23 cellular contexts compared by ENCODE assay signal in the genomic region with DNA sequence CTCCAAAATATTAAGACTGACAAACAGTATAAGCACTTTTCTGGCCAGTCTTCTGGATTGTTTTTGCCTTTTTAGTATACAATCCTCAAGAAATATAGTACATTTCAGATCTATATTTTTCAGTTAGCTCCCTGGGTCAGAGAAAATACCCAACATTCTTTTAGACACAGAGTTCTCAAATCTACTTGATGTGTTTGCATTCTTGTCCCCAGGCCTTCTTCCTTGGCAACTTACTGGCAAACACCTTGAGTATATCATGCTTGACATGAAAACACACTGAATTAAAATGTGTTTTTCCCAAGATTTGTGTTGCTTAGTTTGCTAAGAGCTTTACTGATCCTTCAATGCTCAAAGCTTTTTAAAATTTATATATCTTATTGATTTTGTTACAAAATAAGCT.
DNase-seq lines count a peak whose midpoint lies in the region; ATAC-seq and TF ChIP-seq lines count a peak whose summit lies in the region.
"Had no signal": no experiment of that assay in that cellular context is flagged by ENCODE, and none has a peak within 500 bp of the region (broad histone marks: within the 10 kb centered on the region; RNA-seq: fewer than 3 reads in every experiment).

No MANE protein-coding gene starts in this region.

- no peaks in the 10 kb centered on the region for H3K27me3 ChIP-seq in neuronal stem cell (ENCODE audit: control insufficient read depth in 3 of 3, insufficient read depth in 3 of 3, low read depth in 1 of 3, low read length in 3 of 3)
- H3K27me3 ChIP-seq: BE2C, BLaER1 had no signal

- H2BK120ac ChIP-seq in neuronal stem cell (ENCODE audit: low read depth, low read length), result no peak overlapping the region

- TF ChIP-seq CTCF in choroid plexus epithelial cell (conservative IDR thresholded peaks at IDR 0.05; ENCODE audit: low read depth, low read length) (no peak), chondrocyte (IDR thresholded peaks at IDR 0.05) (no peak)

- peaks cover 13% of the 10 kb centered on the region for H3K9me3 Mint-ChIP-seq in chondrocyte (ENCODE audit: low read depth)

- H2AK5ac ChIP-seq in neuronal stem cell (ENCODE audit: low read depth, low read length), result no peak overlapping the region

- H3K4me1 ChIP-seq in neuronal stem cell (ENCODE audit: control insufficient read depth in 2 of 2, insufficient read depth in 1 of 2, low read depth in 1 of 2, low read length in 2 of 2), result no peaks in the 10 kb centered on the region
- H3K4me1 ChIP-seq: BE2C, BLaER1 had no signal

- H3K4ac ChIP-seq in neuronal stem cell (ENCODE audit: low read length), result no peak overlapping the region

- H3K9ac ChIP-seq in neuronal stem cell (ENCODE audit: low read depth, low read length, poor library complexity), result no peak overlapping the region
- H3K9ac ChIP-seq: BLaER1 had no signal

- no peak overlapping the region for H3K27ac ChIP-seq in neuronal stem cell (replicated peaks; ENCODE audit: low read length)
- H3K27ac ChIP-seq: BLaER1 had no signal

- H3K36me3 Mint-ChIP-seq in chondrocyte (ENCODE audit: low read depth), result no peaks in the 10 kb centered on the region
- H3K36me3 Mint-ChIP-seq: CD14-positive monocyte; CD4-positive, alpha-beta memory T cell; CD4-positive, CD25-positive, alpha-beta regulatory T cell; CD8-positive, alpha-beta memory T cell had no signal

- no peak overlapping the region for H3K4me3 Mint-ChIP-seq in chondrocyte (ENCODE audit: unreplicated experiment)
- H3K4me3 Mint-ChIP-seq: CD14-positive monocyte; CD4-positive, alpha-beta memory T cell; CD4-positive, CD25-positive, alpha-beta regulatory T cell; CD8-positive, alpha-beta memory T cell had no signal

- H3K79me1 ChIP-seq in neuronal stem cell (ENCODE audit: low read depth, low read length), result peaks cover 1% of the 10 kb centered on the region

- H2BK5ac ChIP-seq in neuronal stem cell (ENCODE audit: low read length), result no peak overlapping the region

- ATAC-seq in GM19455 (IDR thresholded peaks at IDR 0.05; ENCODE audit: unreplicated experiment), result no peak
- ATAC-seq: GM12878 had no signal

- H2BK15ac ChIP-seq in neuronal stem cell (ENCODE audit: low read length), result no peak overlapping the region

- H3K23ac ChIP-seq in neuronal stem cell (ENCODE audit: low read depth, low read length, poor library complexity), result no peak overlapping the region

- H2AFZ ChIP-seq in neuronal stem cell (ENCODE audit: low read length), result peak overlapping the region; percentile 39

- H3K18ac ChIP-seq in neuronal stem cell (ENCODE audit: low read length), result no peak overlapping the region

- peaks cover 0 to 3% of the 10 kb centered on the region in 2 donors for H3K9me3 ChIP-seq in neuronal stem cell (replicated peaks in 1 of 2; ENCODE audit: control insufficient read depth in 2 of 2, insufficient read depth in 1 of 2, low read depth in 1 of 2, low read length in 2 of 2)
- H3K9me3 ChIP-seq: BE2C, BLaER1 had no signal

- no peak overlapping the region for H4K91ac ChIP-seq in neuronal stem cell (ENCODE audit: low read depth, low read length, poor library complexity)

- no peak overlapping the region for H2BK12ac ChIP-seq in neuronal stem cell (ENCODE audit: low read length)

- no peak overlapping the region for H3K14ac ChIP-seq in neuronal stem cell (ENCODE audit: low read length)

- H3K4me1 Mint-ChIP-seq in chondrocyte (ENCODE audit: low read depth), result no peaks in the 10 kb centered on the region
- H3K4me1 Mint-ChIP-seq: CD14-positive monocyte; CD4-positive, alpha-beta memory T cell; CD4-positive, CD25-positive, alpha-beta regulatory T cell; CD8-positive, alpha-beta memory T cell had no signal

- no peak overlapping the region for H3K4me2 ChIP-seq in neuronal stem cell (ENCODE audit: insufficient read depth, low read length, poor library complexity, severe bottlenecking)
- H3K4me2 ChIP-seq: BLaER1 had no signal

- peak; percentile 16 for DNase-seq in choroid plexus epithelial cell (ENCODE audit: low read depth)
- no peak for DNase-seq in neuronal stem cell (ENCODE audit: low spot score)
- DNase-seq in cardiac septum (ENCODE audit: low spot score), result no peak
- DNase-seq in chondrocyte (ENCODE audit: low spot score), result no peak
- DNase-seq: 8988T; ACHN; BE2C; C1 segment of cervical spinal cord; CD4-positive, alpha-beta memory T cell; CD4-positive, CD25-positive, alpha-beta regulatory T cell; CD8-positive, alpha-beta memory T cell; COR-L47; DMS 273 treated with DMSO at 0.1 percent for 48 hours; DMS153; DMS53; DMS79; DND-41; EL; GDM1 had no signal

- H4K8ac ChIP-seq in neuronal stem cell (ENCODE audit: low read depth, low read length), result no peak overlapping the region

- intact Hi-C loops in cardiac septum (cut with DNase I), result no loop called here

- H3K27me3 Mint-ChIP-seq in chondrocyte (ENCODE audit: low read depth), result peaks cover 2% of the 10 kb centered on the region
- H3K27me3 Mint-ChIP-seq: CD4-positive, alpha-beta memory T cell; CD4-positive, CD25-positive, alpha-beta regulatory T cell; CD8-positive, alpha-beta memory T cell had no signal

- no peaks in the 10 kb centered on the region for H3K36me3 ChIP-seq in neuronal stem cell (replicated peaks in 1 of 2; ENCODE audit: control insufficient read depth in 2 of 2, insufficient read depth in 2 of 2, low read length in 2 of 2)
- H3K36me3 ChIP-seq: BE2C, BLaER1 had no signal

- no peak overlapping the region for H3K4me3 ChIP-seq in choroid plexus epithelial cell (ENCODE audit: low read depth, low read length)
- H3K4me3 ChIP-seq in neuronal stem cell (ENCODE audit: low read length in 2 of 2), result no peak overlapping the region
- H3K4me3 ChIP-seq: BLaER1, GM12878 had no signal

- H3K27ac Mint-ChIP-seq in chondrocyte (ENCODE audit: unreplicated experiment), result no peak overlapping the region
- H3K27ac Mint-ChIP-seq: CD14-positive monocyte; CD4-positive, alpha-beta memory T cell; CD4-positive, CD25-positive, alpha-beta regulatory T cell; CD8-positive, alpha-beta memory T cell had no signal
